In genomic region chr7:142537760-142538159, GRCh38 we compare ENCODE assay signal across 21 cellular contexts.
"Had no signal": no experiment of that assay in that cellular context is flagged by ENCODE, and none has a peak within 500 bp of the region (broad histone marks: within the 10 kb centered on the region; RNA-seq: fewer than 3 reads in every experiment).

No MANE protein-coding gene starts in this region.

- H3K9me3 ChIP-seq: left lung, right atrium auricular region, transverse colon, uterus had no signal

- H3K36me3 ChIP-seq: brain microvascular endothelial cell, left lung, right atrium auricular region, transverse colon, uterus, WERI-Rb-1 had no signal

- DNase-seq: activated CD4-positive, alpha-beta T cell treated with anti-CD3 and anti-CD28 coated beads for 1 hour; activated CD8-positive, alpha-beta memory T cell treated with anti-CD3 and anti-CD28 coated beads, Interleukin-2, amount 50 U/mL, for 4 hours; activated effector memory CD4-positive, alpha-beta T cell treated with Interleukin-2 at 50 U/mL for 16 hours; activated naive CD8-positive, alpha-beta T cell treated with anti-CD3 and anti-CD28 coated beads, Interleukin-2, amount 50 U/mL, for 24 hours; activated T-cell treated with anti-CD3 and anti-CD28 coated beads, Interleukin-2, amount 50 U/mL, for 4 hours; aorta; brain microvascular endothelial cell; central memory CD4-positive, alpha-beta T cell; endodermal cell; hypothalamus; left lung; mammary epithelial cell; midbrain; nephron progenitor cell; nucleus accumbens; stimulated activated CD4-positive, alpha-beta T cell treated with anti-CD3 and anti-CD28 coated beads, Interleukin-2, amount 100 ng/mL, for 24 hours; stimulated activated naive CD4-positive, alpha-beta T cell treated with Interleukin-2 at 50 U/mL for 16 hours; transverse colon; uterus; WERI-Rb-1 had no signal

- H3K4me3 ChIP-seq: left lung, right atrium auricular region, transverse colon, uterus had no signal

- H3K4me3 Mint-ChIP-seq: activated naive CD8-positive, alpha-beta T cell treated with anti-CD3 and anti-CD28 coated beads, Interleukin-2, amount 50 U/mL, for 24 hours; activated T-cell treated with anti-CD3 and anti-CD28 coated beads, Interleukin-2, amount 50 U/mL, for 4 hours; endodermal cell; nephron progenitor cell had no signal

- H3K27ac Mint-ChIP-seq: activated naive CD8-positive, alpha-beta T cell treated with anti-CD3 and anti-CD28 coated beads, Interleukin-2, amount 50 U/mL, for 24 hours; endodermal cell; nephron progenitor cell had no signal

- H3K27me3 ChIP-seq: brain microvascular endothelial cell, right atrium auricular region, transverse colon, uterus had no signal

- H3K27me3 Mint-ChIP-seq: activated naive CD8-positive, alpha-beta T cell treated with anti-CD3 and anti-CD28 coated beads, Interleukin-2, amount 50 U/mL, for 24 hours had no signal

- H3K9me3 Mint-ChIP-seq: activated naive CD8-positive, alpha-beta T cell treated with anti-CD3 and anti-CD28 coated beads, Interleukin-2, amount 50 U/mL, for 24 hours; activated T-cell treated with anti-CD3 and anti-CD28 coated beads, Interleukin-2, amount 50 U/mL, for 4 hours; endodermal cell; nephron progenitor cell had no signal

- H3K4me1 ChIP-seq: left lung, right atrium auricular region, transverse colon, uterus had no signal

- H3K27ac ChIP-seq: brain microvascular endothelial cell, left lung, right atrium auricular region, transverse colon, uterus, WERI-Rb-1 had no signal

- H3K4me1 Mint-ChIP-seq: endodermal cell, nephron progenitor cell had no signal
